1 cellular context compared by ENCODE assay signal in genomic region chr1:209513226-209513625, GRCh38.
TF ChIP-seq lines count a peak whose summit lies in the region.

No MANE protein-coding gene starts in this region.

TF ChIP-seq in HEK293, 187 proteins besides CTCF, POLR2A, EP300 and RAD21 (continued from another document):
- TF ChIP-seq REST (tag by site-specific recombination; IDR thresholded peaks at IDR 0.05) (no peak), INSM2 (tag by site-specific recombination; IDR thresholded peaks at IDR 0.05) (no peak), ZFP41 (tag by site-specific recombination; IDR thresholded peaks at IDR 0.05; ENCODE audit: borderline replicate concordance) (no peak), GLIS2 (tag by site-specific recombination; IDR thresholded peaks at IDR 0.05) (no peak), ZNF398 (tag by site-specific recombination; IDR thresholded peaks at IDR 0.05) (no peak), SCRT1 (tag by site-specific recombination; IDR thresholded peaks at IDR 0.05; ENCODE audit: borderline replicate concordance) (peak; percentile 98), ZNF610 (tag by site-specific recombination; IDR thresholded peaks at IDR 0.05; ENCODE audit: borderline replicate concordance) (no peak), SCRT2 (tag by site-specific recombination; IDR thresholded peaks at IDR 0.05) (peak; percentile 98), YY2 (tag by site-specific recombination; IDR thresholded peaks at IDR 0.05) (no peak), HOXC10 (CRISPR knock-in tag; IDR thresholded peaks at IDR 0.05) (no peak), ZNF362 (tag by site-specific recombination; IDR thresholded peaks at IDR 0.05) (no peak), TCF7L2 (IDR thresholded peaks at IDR 0.05; ENCODE audit: borderline replicate concordance, low read depth, low read length) (no peak), ZNF692 (tag by site-specific recombination; IDR thresholded peaks at IDR 0.05) (no peak), ZNF654 (tag by site-specific recombination; IDR thresholded peaks at IDR 0.05; ENCODE audit: low read depth) (peak; percentile 77), ZNF114 (tag by site-specific recombination; IDR thresholded peaks at IDR 0.05) (no peak), ZNF324 (tag by site-specific recombination; IDR thresholded peaks at IDR 0.05) (no peak), ZIC2 (tag by site-specific recombination; IDR thresholded peaks at IDR 0.05) (no peak), ZNF521 (tag by site-specific recombination; IDR thresholded peaks at IDR 0.05) (no peak), ZNF248 (tag by site-specific recombination; IDR thresholded peaks at IDR 0.05) (no peak), ZBTB21 (tag by site-specific recombination; IDR thresholded peaks at IDR 0.05) (no peak), ZNF404 (tag by site-specific recombination; IDR thresholded peaks at IDR 0.05) (no peak), KLF10 (tag by site-specific recombination; IDR thresholded peaks at IDR 0.05) (no peak), ZFP37 (tag by site-specific recombination; IDR thresholded peaks at IDR 0.05) (no peak), ZNF391 (tag by site-specific recombination; IDR thresholded peaks at IDR 0.05; ENCODE audit: borderline replicate concordance, low read depth) (no peak), ZBTB11 (tag by site-specific recombination; conservative IDR thresholded peaks at IDR 0.05; ENCODE audit: low read depth) (no peak), ZBTB10 (tag by site-specific recombination; IDR thresholded peaks at IDR 0.05) (no peak), ZNF169 (tag by site-specific recombination; IDR thresholded peaks at IDR 0.05) (no peak), ZBTB17 (tag by site-specific recombination; IDR thresholded peaks at IDR 0.05) (peak; percentile 87)
